In genomic region chr9:85212209-85212608, GRCh38 we compare ENCODE assay signal across 17 cellular contexts.
DNase-seq lines count a peak whose midpoint lies in the region; ATAC-seq, FAIRE-seq and TF ChIP-seq lines count a peak whose summit lies in the region.
"Had no signal": no experiment of that assay in that cellular context is flagged by ENCODE, and none has a peak within 500 bp of the region (broad histone marks: within the 10 kb centered on the region; RNA-seq: fewer than 3 reads in every experiment).

No MANE protein-coding gene starts in this region.

- H3K27ac Mint-ChIP-seq in activated T-helper 2 cell treated with anti-CD3 and anti-CD28 coated beads, Interferon-gamma antibody, Interleukin-2, Interleukin-4, amounts not matched to agents 10 μg/mL and 5 μg/mL and 100 μg/mL, durations not matched to agents 14 hours and 24 hours and 36 hours = no peak overlapping the region
- H3K27ac Mint-ChIP-seq: activated CD4-positive, alpha-beta T cell treated with anti-CD3 and anti-CD28 coated beads for 36 hours; endodermal cell had no signal

- H3K27ac ChIP-seq in pancreas = no peak overlapping the region
- H3K27ac ChIP-seq: ascending aorta, stomach had no signal

- 39 to 52% methylated on average over 4 of the region's 4 CpGs for WGBS in pancreas, 2 donors

- no peak for TF ChIP-seq CTCF in pancreas (IDR thresholded peaks at IDR 0.05)

- no peak for FAIRE-seq in pancreas (lab: Jason Lieb, UNC)

- H3K27me3 ChIP-seq in pancreas = peaks cover 0 to 6% (median 0%) of the 10 kb centered on the region in 4 donors
- H3K27me3 ChIP-seq: ascending aorta, stomach had no signal

- ATAC-seq in pancreas = peak in 3 of 4 donors; percentile 35 to 67 (median 47)

- no peak overlapping the region for H3K4me3 Mint-ChIP-seq in activated T-helper 2 cell treated with anti-CD3 and anti-CD28 coated beads, Interferon-gamma antibody, Interleukin-2, Interleukin-4, amounts not matched to agents 10 μg/mL and 5 μg/mL and 100 μg/mL, durations not matched to agents 14 hours and 24 hours and 36 hours (ENCODE audit: low read depth)
- H3K4me3 Mint-ChIP-seq: activated CD4-positive, alpha-beta T cell treated with anti-CD3 and anti-CD28 coated beads for 36 hours; endodermal cell had no signal

- H3K4me1 ChIP-seq in pancreas = no peaks in the 10 kb centered on the region

- no peaks in the 10 kb centered on the region for H3K9me3 Mint-ChIP-seq in activated T-helper 2 cell treated with anti-CD3 and anti-CD28 coated beads, Interferon-gamma antibody, Interleukin-2, Interleukin-4, amounts not matched to agents 10 μg/mL and 5 μg/mL and 100 μg/mL, durations not matched to agents 14 hours and 24 hours and 36 hours

- no peaks in the 10 kb centered on the region for H3K9me3 ChIP-seq in pancreas
- H3K9me3 ChIP-seq: ascending aorta, stomach had no signal

- H3K36me3 ChIP-seq in pancreas = no peaks in the 10 kb centered on the region
- H3K36me3 ChIP-seq: ascending aorta, stomach had no signal

- intact Hi-C loops in pancreas (cut with DNase I) = no loop called here
- intact Hi-C loops in activated T-helper 2 cell treated with anti-CD3 and anti-CD28 coated beads, Interferon-gamma antibody, Interleukin-2, Interleukin-4, amounts not matched to agents 10 μg/mL and 5 μg/mL and 100 μg/mL, durations not matched to agents 14 hours and 24 hours and 36 hours (cut with micrococcal nuclease) = no loop called here

- in situ Hi-C loops in SK-MEL-5 (cut with HindIII; ENCODE audit: low pct_unique_long_range_greater_than_20kb, low sequenced_read_pairs) = no loop called here

- H3K36me3 Mint-ChIP-seq in activated T-helper 2 cell treated with anti-CD3 and anti-CD28 coated beads, Interferon-gamma antibody, Interleukin-2, Interleukin-4, amounts not matched to agents 10 μg/mL and 5 μg/mL and 100 μg/mL, durations not matched to agents 14 hours and 24 hours and 36 hours (ENCODE audit: low read depth) = no peaks in the 10 kb centered on the region

- peaks cover 8% of the 10 kb centered on the region for H3K27me3 Mint-ChIP-seq in activated T-helper 2 cell treated with anti-CD3 and anti-CD28 coated beads, Interferon-gamma antibody, Interleukin-2, Interleukin-4, amounts not matched to agents 10 μg/mL and 5 μg/mL and 100 μg/mL, durations not matched to agents 14 hours and 24 hours and 36 hours (ENCODE audit: low read depth)

- H3K4me3 ChIP-seq in pancreas = no peak overlapping the region
- H3K4me3 ChIP-seq: ascending aorta, stomach had no signal

- DNase-seq in GM03348 (ENCODE audit: low spot score) (peak; percentile 35), SK-MEL-5 (ENCODE audit: low read depth, low spot score) (peak; percentile 35), fibroblast of peridontal ligament (ENCODE audit: extremely low read depth) (peak; percentile 38), pancreas (no peak), amniotic stem cell (lab: John Stamatoyannopoulos, UW) (no peak), NCI-H2029 treated with DMSO at 0.1 percent for 48 hours (lab: John Stamatoyannopoulos, UW) (no peak), DMS153 treated with DMSO at 0.1 percent for 48 hours (lab: John Stamatoyannopoulos, UW; ENCODE audit: unreplicated experiment) (no peak)
- no peak for DNase-seq in activated T-helper 2 cell treated with anti-CD3 and anti-CD28 coated beads, Interferon-gamma antibody, Interleukin-2, Interleukin-4, amounts not matched to agents 10 μg/mL and 5 μg/mL and 100 μg/mL, durations not matched to agents 14 hours and 24 hours and 36 hours (ENCODE audit: low spot score)
- DNase-seq: activated T-cell treated with anti-CD3 and anti-CD28 coated beads, Interleukin-2, amount 50 U/mL, for 48 hours; C1 segment of cervical spinal cord; endodermal cell; GDM1; KBM-7; NCI-H1930; stomach had no signal

- peaks cover 13% of the 10 kb centered on the region for H3K4me1 Mint-ChIP-seq in activated T-helper 2 cell treated with anti-CD3 and anti-CD28 coated beads, Interferon-gamma antibody, Interleukin-2, Interleukin-4, amounts not matched to agents 10 μg/mL and 5 μg/mL and 100 μg/mL, durations not matched to agents 14 hours and 24 hours and 36 hours (ENCODE audit: low read depth)

Comparison
In these comparisons a context has a peak if more than half of its experiments do, and no peak if none do; other contexts are left out.
1. DNase-seq: peak in GM03348 (single experiment), SK-MEL-5 (single experiment) and fibroblast of peridontal ligament (single experiment); none in pancreas (0 of 6), activated T-helper 2 cell treated with anti-CD3 and anti-CD28 coated beads, Interferon-gamma antibody, Interleukin-2, Interleukin-4, amounts not matched to agents 10 μg/mL and 5 μg/mL and 100 μg/mL, durations not matched to agents 14 hours and 24 hours and 36 hours (single experiment), amniotic stem cell (single experiment), NCI-H2029 treated with DMSO at 0.1 percent for 48 hours (single experiment) and DMS153 treated with DMSO at 0.1 percent for 48 hours (single experiment).